Comparison of ENCODE assay signal across 9 cellular contexts in the genomic region with DNA sequence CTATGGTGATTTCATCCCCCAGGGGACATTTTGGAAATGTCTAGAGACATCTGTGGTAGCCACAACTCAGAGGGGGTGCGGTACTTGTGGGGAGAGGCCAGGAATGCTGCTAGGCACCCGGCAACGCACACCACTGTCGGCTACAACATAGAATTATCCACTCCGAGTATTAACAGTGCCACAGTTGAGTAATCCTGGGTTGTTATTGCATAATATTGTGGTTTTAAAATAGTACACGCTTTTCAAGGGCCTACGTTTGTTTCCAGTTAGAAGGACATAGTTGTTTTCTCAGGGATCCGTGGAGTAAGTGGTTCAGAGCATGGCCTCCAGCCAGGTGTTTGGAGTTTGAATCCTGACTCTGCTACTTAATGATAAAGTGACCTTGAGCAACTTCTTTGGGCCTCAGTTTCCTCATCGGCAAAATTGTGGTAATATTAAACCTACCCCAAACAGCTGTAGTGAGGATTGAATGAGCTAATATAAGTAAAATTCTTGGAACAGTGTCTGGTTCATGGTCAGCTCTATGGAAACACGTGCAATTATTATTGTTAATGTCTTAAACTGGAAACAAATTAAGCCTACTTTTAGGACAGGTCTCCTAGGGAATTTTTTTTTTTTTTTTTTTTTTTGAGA. TPM values are rescaled to one million over a fixed set of nuclear protein-coding genes. Genes with fewer than 3 reads are reported as not detected.
DNase-seq lines count a peak whose midpoint lies in the region; ATAC-seq, FAIRE-seq and TF ChIP-seq lines count a peak whose summit lies in the region.
"Had no signal": no experiment of that assay in that cellular context is flagged by ENCODE, and none has a peak within 500 bp of the region (broad histone marks: within the 10 kb centered on the region; RNA-seq: fewer than 3 reads in every experiment).

No MANE protein-coding gene starts in this region.

- TF ChIP-seq POLR2A in A549 (IDR thresholded peaks at IDR 0.05; ENCODE audit: low read length), result no peak

- TF ChIP-seq CTCF in A549 (IDR thresholded peaks at IDR 0.05) (no peak), H9 (conservative IDR thresholded peaks at IDR 0.05) (no peak), fibroblast of pulmonary artery (IDR thresholded peaks at IDR 0.05; ENCODE audit: low read length, missing control alignments) (no peak)

- peaks cover 3% of the 10 kb centered on the region; the same call in 1 of the 3 replicates for H3K9me3 ChIP-seq in A549
- H3K9me3 ChIP-seq in H9 (ENCODE audit: control insufficient read depth, low read depth, low read length), result no peaks in the 10 kb centered on the region

- peak overlapping the region; percentile 14; the same call in 1 of the 3 replicates for H3K4me2 ChIP-seq in A549
- no peak overlapping the region for H3K4me2 ChIP-seq in H9 (ENCODE audit: insufficient read depth, insufficient read length, low read length)

- H2BK5ac ChIP-seq in H9 (ENCODE audit: insufficient read length, low read length), result no peak overlapping the region

- POLR2A ChIA-PET in A549 (lab: Yijun Ruan, JAX), result no interaction called here

- H3K14ac ChIP-seq in H9 (ENCODE audit: insufficient read depth, low read length), result 0 out of 2 replicates have a peak overlapping the region, but pooled peaks have one; percentile 46

- no peaks in the 10 kb centered on the region for H4K20me1 ChIP-seq in H9 (ENCODE audit: control insufficient read depth, insufficient read depth, insufficient read length)

- no peak for FAIRE-seq in A549 (lab: Jason Lieb, UNC)
- FAIRE-seq: G401.6 had no signal

- H3K4me1 Mint-ChIP-seq in H9, result peaks cover 16 to 17% of the 10 kb centered on the region in 2 experiments

- no peak for TF ChIP-seq RAD21 in A549 (conservative IDR thresholded peaks at IDR 0.05 in 1 of 2, IDR thresholded peaks at IDR 0.05 in 1 of 2)

- no peak overlapping the region for H3K23ac ChIP-seq in H9 (ENCODE audit: insufficient read length, low read depth, low read length)

- DNase-seq in A549 (ENCODE audit: low read depth in 1 of 2, low spot score in 1 of 2), result peak in 1 of 2 experiments; percentile 14
- DNase-seq in H9, result no peak
- peak; percentile 99 for DNase-seq in fibroblast of pulmonary artery (ENCODE audit: low read depth)
- DNase-seq in renal cortical epithelial cell (ENCODE audit: low read depth), result peak; percentile 99
- DNase-seq in activated T-cell treated with anti-CD3 and anti-CD28 coated beads for 4 hours, result no peak

- WGBS in A549 (ENCODE audit: missing lambda C conversion rate), result 48% methylated on average over 10 of the region's 10 CpGs
- WGBS in H9 (ENCODE audit: extremely low coverage, insufficient read length, low lambda C conversion rate), result no CpG with 5 or more reads among the region's 10 CpGs

- H3K4me1 ChIP-seq in A549 (peaks cover 3% of the 10 kb centered on the region; the same call in 1 of the 3 replicates), H9 (ENCODE audit: insufficient read depth, low read length) (peaks cover 3% of the 10 kb centered on the region; the same call in 1 of the 2 replicates)

- H3K27ac ChIP-seq in A549 (peak overlapping the region in 1 of 2 experiments; percentile 34; a peak in 1 of 6 replicates), H9 (ENCODE audit: insufficient read length, low read depth, low read length) (no peak overlapping the region)

- H3T11ph ChIP-seq in H9 (ENCODE audit: low read length), result no peak overlapping the region

- ATAC-seq in A549 (peak; percentile 34 to 45; a peak in 5 of 6 replicates), HG03095 (IDR thresholded peaks at IDR 0.05; ENCODE audit: unreplicated experiment) (no peak), HG02840 (IDR thresholded peaks at IDR 0.05; ENCODE audit: low FRiP score, unreplicated experiment) (no peak)

- peaks cover 5 to 15% (median 8%) of the 10 kb centered on the region in 3 experiments for H3K36me3 Mint-ChIP-seq in H9 (ENCODE audit: insufficient read depth in 1 of 3, low read depth in 3 of 3)

- no peak overlapping the region for H2AK5ac ChIP-seq in H9 (ENCODE audit: insufficient read length, low read length)

- H3K9me3 Mint-ChIP-seq in H9, result peaks cover 12 to 16% of the 10 kb centered on the region in 2 experiments

- H3K4me3 ChIP-seq in A549 (no peak overlapping the region), fibroblast of pulmonary artery (replicated peaks; ENCODE audit: low read depth, low read length) (no peak overlapping the region)

- CTCF ChIA-PET in A549 (lab: Yijun Ruan, JAX), result interaction anchor here (1.0 kb wide), 2 partner anchors 41 to 96 kb away, joined by 3 to 4 read pairs; a partner anchor contains a TSS

- no peaks in the 10 kb centered on the region for H3K27me3 ChIP-seq in H9 (ENCODE audit: insufficient read depth, low read length)

- peak overlapping the region in 2 of 3 experiments; percentile 53 to 57; a peak in 2 of 7 replicates for H3K27ac Mint-ChIP-seq in H9

- no peak overlapping the region for H3K56ac ChIP-seq in H9 (ENCODE audit: insufficient read length, low read depth, low read length)

- no peak overlapping the region for H2BK12ac ChIP-seq in H9 (ENCODE audit: insufficient read length, low read depth, low read length)

- no peak overlapping the region for H2BK20ac ChIP-seq in H9 (ENCODE audit: low read depth, low read length, poor library complexity, severe bottlenecking)

- no peak overlapping the region for H4K91ac ChIP-seq in H9 (ENCODE audit: insufficient read length, low read depth, low read length)

- H3K18ac ChIP-seq in H9 (ENCODE audit: insufficient read length, low read depth, low read length), result no peak overlapping the region

- no peak for TF ChIP-seq EP300 in A549 (IDR thresholded peaks at IDR 0.05)

- H2BK15ac ChIP-seq in H9 (ENCODE audit: low read depth, low read length), result no peak overlapping the region

- H3K4ac ChIP-seq in H9 (ENCODE audit: low read depth, low read length), result no peak overlapping the region

- H4K8ac ChIP-seq in H9 (replicated peaks; ENCODE audit: insufficient read length, low read depth, low read length), result no peak overlapping the region

- H2BK120ac ChIP-seq in H9 (ENCODE audit: low read depth, low read length, poor library complexity, severe bottlenecking), result no peak overlapping the region

- no peaks in the 10 kb centered on the region for H3K23me2 ChIP-seq in H9 (ENCODE audit: insufficient read length, low read depth, low read length, poor library complexity, severe bottlenecking)

- no peak overlapping the region for H3K9ac ChIP-seq in H9 (ENCODE audit: extremely low read depth, insufficient read length, low read length)

- no peaks in the 10 kb centered on the region for H3K79me1 ChIP-seq in H9 (ENCODE audit: insufficient read depth, low read depth, low read length, poor library complexity, severe bottlenecking)

- no peaks in the 10 kb centered on the region for H3K27me3 Mint-ChIP-seq in H9 (ENCODE audit: low read depth)

- no peak overlapping the region for H4K5ac ChIP-seq in H9 (ENCODE audit: insufficient read length, low read depth, low read length)

- no peak overlapping the region for H2AFZ ChIP-seq in H9 (ENCODE audit: low read length)

- H3K79me2 ChIP-seq in H9 (ENCODE audit: insufficient read depth, low read length), result no peaks in the 10 kb centered on the region

- no peak overlapping the region for H3K4me3 Mint-ChIP-seq in H9

TF ChIP-seq in A549, 52 proteins besides CTCF, POLR2A, EP300 and RAD21 (continues in another document):
- TF ChIP-seq SMC3 (IDR thresholded peaks at IDR 0.05) (no peak), CEBPB (IDR thresholded peaks at IDR 0.05) (peak; percentile 94 to 96)
- TF ChIP-seq, protein P1, sequence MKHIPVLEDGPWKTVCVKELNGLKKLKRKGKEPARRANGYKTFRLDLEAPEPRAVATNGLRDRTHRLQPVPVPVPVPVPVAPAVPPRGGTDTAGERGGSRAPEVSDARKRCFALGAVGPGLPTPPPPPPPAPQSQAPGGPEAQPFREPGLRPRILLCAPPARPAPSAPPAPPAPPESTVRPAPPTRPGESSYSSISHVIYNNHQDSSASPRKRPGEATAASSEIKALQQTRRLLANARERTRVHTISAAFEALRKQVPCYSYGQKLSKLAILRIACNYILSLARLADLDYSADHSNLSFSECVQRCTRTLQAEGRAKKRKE (CRISPR knock-in tag; IDR thresholded peaks at IDR 0.05; ENCODE audit: low read depth), result no peak

TF ChIP-seq in PFSK-1, 5 proteins besides CTCF, POLR2A, EP300 and RAD21:
- no peak for TF ChIP-seq POLR2AphosphoS5 (IDR thresholded peaks at IDR 0.05; ENCODE audit: low read depth, low read length)
- TF ChIP-seq SIN3A (IDR thresholded peaks at IDR 0.05; ENCODE audit: borderline replicate concordance, insufficient read depth, low read length), result peak; percentile 53; the same call in 1 of the 2 replicates

RNA-seq across cellular contexts. Expression of a gene that starts 24.5 kb away (rescaled TPM):
- polyA plus RNA-seq in A549 (2011; rRNA removed) (0.13 and 0.20 TPM in 2 replicates), A549 (2017; fragmentation: RNase III; extraction: RNeasy Plus Mini Kit Qiagen cat#74134 plus additional on column Dnase treatment) (0.10 to 0.14 TPM (median 0.11 TPM) in 3 replicates)
- 0.08 and 0.16 TPM in 2 replicates for polyA plus RNA-seq in A549 (2012; cell fraction: cytosol; rRNA removed)
- polyA plus RNA-seq in A549 (2012; cell fraction: nucleus; rRNA removed), result 0.43 and 0.53 TPM in 2 replicates
- 0.24 TPM in 1 of 2 replicates, not detected in the other for polyA minus RNA-seq in A549 (2011; rRNA and poly(A)+ RNA removed)
- total RNA-seq in H9 (2021) (3.1 and 3.4 TPM in 2 replicates), renal cortical epithelial cell (18.6 and 42.8 TPM in 2 replicates)
- polyA plus RNA-seq in PFSK-1 (2012; ENCODE audit: insufficient read length, low read depth), result 0.36 TPM

RNA-seq across cellular contexts. Expression of a gene that starts 25.1 kb away (rescaled TPM):
- polyA plus RNA-seq in A549 (2011; rRNA removed) (not detected in 2 replicates), A549 (2017; fragmentation: RNase III; extraction: RNeasy Plus Mini Kit Qiagen cat#74134 plus additional on column Dnase treatment) (not detected in 3 replicates)
- not detected in 2 replicates for polyA plus RNA-seq in A549 (2012; cell fraction: cytosol; rRNA removed)
- not detected in 2 replicates for polyA plus RNA-seq in A549 (2012; cell fraction: nucleus; rRNA removed)
- not detected in 2 replicates for polyA minus RNA-seq in A549 (2011; rRNA and poly(A)+ RNA removed)
- total RNA-seq in H9 (2021) (not detected in 2 replicates), renal cortical epithelial cell (not detected in 2 replicates)
- polyA plus RNA-seq in PFSK-1 (2012; ENCODE audit: insufficient read length, low read depth), result not detected

RNA-seq across cellular contexts. Expression of a gene that starts 53.1 kb away (rescaled TPM):
- polyA plus RNA-seq in A549 (2011; rRNA removed) (0.05 and 0.06 TPM in 2 replicates), A549 (2017; fragmentation: RNase III; extraction: RNeasy Plus Mini Kit Qiagen cat#74134 plus additional on column Dnase treatment) (0.08 to 0.28 TPM (median 0.10 TPM) in 3 replicates)
- 0.15 and 0.44 TPM in 2 replicates for polyA plus RNA-seq in A549 (2012; cell fraction: cytosol; rRNA removed)
- 0.05 and 0.40 TPM in 2 replicates for polyA plus RNA-seq in A549 (2012; cell fraction: nucleus; rRNA removed)
- not detected in 2 replicates for polyA minus RNA-seq in A549 (2011; rRNA and poly(A)+ RNA removed)
- total RNA-seq in H9 (2021) (not detected in 2 replicates), renal cortical epithelial cell (3.5 TPM in 1 of 2 replicates, not detected in the other)
- 0.43 TPM for polyA plus RNA-seq in PFSK-1 (2012; ENCODE audit: insufficient read length, low read depth)

Comparison
In these comparisons a context has a peak if more than half of its experiments do, and no peak if none do; other contexts are left out.
1. ATAC-seq: peak in A549 (2 of 2); none in HG03095 (single experiment) and HG02840 (single experiment).
2. DNase-seq: peak in fibroblast of pulmonary artery (single experiment) and renal cortical epithelial cell (single experiment); none in H9 (single experiment) and activated T-cell treated with anti-CD3 and anti-CD28 coated beads for 4 hours (single experiment).